25 cellular contexts compared by ENCODE assay signal in genomic region chr6:37603284-37603683, GRCh38.
"Had no signal": no experiment of that assay in that cellular context is flagged by ENCODE, and none has a peak within 500 bp of the region (broad histone marks: within the 10 kb centered on the region; RNA-seq: fewer than 3 reads in every experiment).

No MANE protein-coding gene starts in this region.

- H3K27me3 ChIP-seq: colonic mucosa, gastrocnemius medialis had no signal

- H3K27ac ChIP-seq: colonic mucosa, epithelial cell of prostate, esophagus squamous epithelium, gastrocnemius medialis, heart right ventricle, left lung, lower lobe of right lung had no signal

- H3K9me3 ChIP-seq: colonic mucosa, esophagus squamous epithelium, gastrocnemius medialis, heart right ventricle, left lung, lower lobe of right lung, mucosa of descending colon had no signal

- H3K4me1 ChIP-seq: colonic mucosa, esophagus squamous epithelium, gastrocnemius medialis, heart right ventricle, left lung, lower lobe of right lung had no signal

- H3K4me3 ChIP-seq: colonic mucosa, esophagus squamous epithelium, gastrocnemius medialis, heart right ventricle, left lung, lower lobe of right lung, mucosa of descending colon had no signal

- H3K36me3 ChIP-seq: colonic mucosa, esophagus squamous epithelium, gastrocnemius medialis, heart right ventricle, left lung, lower lobe of right lung had no signal

- ATAC-seq: effector memory CD8-positive, alpha-beta T cell; esophagus mucosa; gastrocnemius medialis; heart right ventricle; left cardiac atrium; left lung; left ventricle myocardium superior; lower lobe of right lung; mucosa of descending colon had no signal

- DNase-seq: colonic mucosa; cortex of kidney; effector CD8-positive, alpha-beta T cell; effector memory CD8-positive, alpha-beta T cell; endodermal cell; erythroblast; esophagus squamous epithelium; foreskin fibroblast; foreskin melanocyte; gastrocnemius medialis; glutamatergic neuron; head of caudate nucleus; heart right ventricle; hippocampal formation; left cardiac atrium; left lung; left ventricle myocardium superior; lower lobe of right lung; mesenchymal stem cell; mucosa of descending colon had no signal

- FAIRE-seq: endometrium, islet of Langerhans, keratinocyte had no signal
